In the genomic region with DNA sequence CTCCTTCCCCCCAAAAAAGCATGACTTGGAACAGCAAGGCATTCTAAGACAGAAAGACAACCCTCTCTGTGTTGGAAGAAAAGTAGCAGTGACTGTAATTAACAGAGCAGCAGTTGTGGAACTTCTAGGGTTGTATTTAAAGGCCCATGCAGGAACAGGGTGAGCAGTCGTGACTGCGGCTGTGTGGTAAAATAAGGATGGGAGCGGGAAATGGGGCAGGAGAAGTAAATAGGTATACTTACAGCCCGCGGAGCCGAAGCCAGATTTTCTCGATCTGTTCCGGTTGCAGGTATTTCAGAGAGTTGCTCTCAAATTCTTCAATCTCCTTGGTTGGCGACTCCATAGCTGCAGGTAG, we compare ENCODE assay signal across 11 cellular contexts. TPM values are rescaled to one million over a fixed set of nuclear protein-coding genes. Genes with fewer than 3 reads are reported as not detected.
DNase-seq lines count a peak whose midpoint lies in the region; ATAC-seq and TF ChIP-seq lines count a peak whose summit lies in the region.
"Had no signal": no experiment of that assay in that cellular context is flagged by ENCODE, and none has a peak within 500 bp of the region (broad histone marks: within the 10 kb centered on the region; RNA-seq: fewer than 3 reads in every experiment).

No MANE protein-coding gene starts in this region.

- ATAC-seq in GM21390 (IDR thresholded peaks at IDR 0.05; ENCODE audit: unreplicated experiment) (no peak), HG02870 (IDR thresholded peaks at IDR 0.05; ENCODE audit: unreplicated experiment) (no peak)

- POLR2A ChIA-PET in HEK293T (lab: Yijun Ruan, JAX), result no interaction called here

- no peak for TF ChIP-seq CTCF in GM10266 (IDR thresholded peaks at IDR 0.05; ENCODE audit: control insufficient read depth, insufficient read depth, low read depth, missing control alignments)
- TF ChIP-seq CTCF in sigmoid colon (IDR thresholded peaks at IDR 0.05), result no peak

- H3K27ac ChIP-seq in caudate nucleus (ENCODE audit: low read depth, low read length), result peak overlapping the region; percentile 93
- peak overlapping the region; percentile 38 to 81 (median 73) for H3K27ac ChIP-seq in sigmoid colon

- no peak for TF ChIP-seq POLR2A in sigmoid colon (IDR thresholded peaks at IDR 0.05)

- peaks cover 0 to 33% (median 3%) of the 10 kb centered on the region in 3 donors for H3K27me3 ChIP-seq in sigmoid colon

- intact Hi-C loops in sigmoid colon (cut with DNase I), result no loop called here

- H3K4me3 ChIP-seq in sigmoid colon, result peak overlapping the region; percentile 37 to 67 (median 62)

- H3K9me3 ChIP-seq in sigmoid colon, result no peaks in the 10 kb centered on the region

- 13 to 14% methylated on average over 9 of the region's 9 CpGs for WGBS in sigmoid colon, 2 donors

- TF ChIP-seq EP300 in sigmoid colon (IDR thresholded peaks at IDR 0.05), result no peak

- peaks cover 0 to 24% (median 18%) of the 10 kb centered on the region in 4 donors for H3K4me1 ChIP-seq in sigmoid colon

- DNase-seq in GM10266 (ENCODE audit: extremely low spot score) (peak; percentile 24), caudate nucleus (lab: John Stamatoyannopoulos, UW) (peak in 3 of 61 donors; percentile 32 to 43 (median 34)), iPS-NIHi7 (ENCODE audit: extremely low spot score) (peak; percentile 42), sigmoid colon (no peak), retina (no peak), HEK293T (ENCODE audit: extremely low spot score) (no peak)
- DNase-seq: activated CD4-positive, alpha-beta memory T cell treated with anti-CD3 and anti-CD28 coated beads for 36 hours; COR-L47; NCI-H2029 had no signal

- H3K36me3 ChIP-seq in sigmoid colon, result no peaks in the 10 kb centered on the region

- CTCF ChIA-PET in HEK293T (lab: Yijun Ruan, JAX), result interaction anchor here (0.6 kb wide), 1 partner anchor 10 kb away, joined by 3 read pairs; no protein-coding TSS in a partner anchor

TF ChIP-seq in HEK293T, 16 proteins besides CTCF, POLR2A, EP300 and RAD21:
- TF ChIP-seq TARDBP (IDR thresholded peaks at IDR 0.05) (no peak), L3MBTL2 (conservative IDR thresholded peaks at IDR 0.05) (no peak), ZNF384 (IDR thresholded peaks at IDR 0.05) (no peak), ELF4 (IDR thresholded peaks at IDR 0.05) (no peak)
- TF ChIP-seq, protein P1, sequence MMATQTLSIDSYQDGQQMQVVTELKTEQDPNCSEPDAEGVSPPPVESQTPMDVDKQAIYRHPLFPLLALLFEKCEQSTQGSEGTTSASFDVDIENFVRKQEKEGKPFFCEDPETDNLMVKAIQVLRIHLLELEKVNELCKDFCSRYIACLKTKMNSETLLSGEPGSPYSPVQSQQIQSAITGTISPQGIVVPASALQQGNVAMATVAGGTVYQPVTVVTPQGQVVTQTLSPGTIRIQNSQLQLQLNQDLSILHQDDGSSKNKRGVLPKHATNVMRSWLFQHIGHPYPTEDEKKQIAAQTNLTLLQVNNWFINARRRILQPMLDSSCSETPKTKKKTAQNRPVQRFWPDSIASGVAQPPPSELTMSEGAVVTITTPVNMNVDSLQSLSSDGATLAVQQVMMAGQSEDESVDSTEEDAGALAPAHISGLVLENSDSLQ (IDR thresholded peaks at IDR 0.05), result no peak

RNA-seq across cellular contexts. Expression of a gene that starts 0.2 kb away (rescaled TPM):
- 10 to 100 TPM in 3 of 4 donors, 1 to 10 TPM in 1; 5.9 to 19.4 (median 12.3) TPM for total RNA-seq in sigmoid colon
- 1 to 10 TPM in 1 of 3 donors, under 1 TPM in 2; under 0.01 to 1.4 (median 0.99) TPM for polyA plus RNA-seq in sigmoid colon
- total RNA-seq: activated CD4-positive, alpha-beta memory T cell treated with anti-CD3 and anti-CD28 coated beads for 36 hours had no signal

Comparison
In these comparisons a context has a peak if more than half of its experiments do, and no peak if none do; other contexts are left out.
1. DNase-seq: peak in GM10266 (single experiment) and iPS-NIHi7 (single experiment); none in sigmoid colon (single experiment), retina (single experiment) and HEK293T (single experiment).